Comparison of ENCODE assay signal across 9 cellular contexts in genomic region chr17:43905985-43906852, GRCh38. TPM values are rescaled to one million over a fixed set of nuclear protein-coding genes. Genes with fewer than 3 reads are reported as not detected.
A peak's percentile ranks its signal among the peaks of the same experiment; 100 is the strongest.
DNase-seq lines count a peak whose midpoint lies in the region; ATAC-seq and TF ChIP-seq lines count a peak whose summit lies in the region.
"Had no signal": no experiment of that assay in that cellular context is flagged by ENCODE, and none has a peak within 500 bp of the region (broad histone marks: within the 10 kb centered on the region; RNA-seq: fewer than 3 reads in every experiment).

No MANE protein-coding gene starts in this region.

- no peak for TF ChIP-seq CTCF in fibroblast of mammary gland (conservative IDR thresholded peaks at IDR 0.05; ENCODE audit: control insufficient read depth, insufficient read depth, low read depth, low read length)
- TF ChIP-seq CTCF in transverse colon (IDR thresholded peaks at IDR 0.05): no peak

- TF ChIP-seq EP300 in transverse colon (IDR thresholded peaks at IDR 0.05; ENCODE audit: low read depth): no peak

- peaks cover 22% of the 10 kb centered on the region for H3K27me3 ChIP-seq in CD4-positive, CD25-positive, alpha-beta regulatory T cell (ENCODE audit: control insufficient read depth, insufficient read depth, low read length)
- H3K27me3 ChIP-seq in muscle layer of duodenum (ENCODE audit: low read depth, low read length) (peaks cover 22% of the 10 kb centered on the region), transverse colon (peaks cover 66% of the 10 kb centered on the region)

- intact Hi-C loops in transverse colon (cut with DNase I; ENCODE audit: low total_unique reads): no loop called here

- H3K9me3 ChIP-seq in CD4-positive, CD25-positive, alpha-beta regulatory T cell (ENCODE audit: control insufficient read depth in 2 of 2, low read length in 2 of 2): no peaks in the 10 kb centered on the region
- H3K9me3 ChIP-seq in muscle layer of duodenum (ENCODE audit: control insufficient read depth in 1 of 2, low read length in 2 of 2): no peaks in the 10 kb centered on the region
- no peaks in the 10 kb centered on the region for H3K9me3 ChIP-seq in transverse colon

- peak overlapping the region in 2 of 3 donors; percentile 90 to 95 for H3K27ac Mint-ChIP-seq in CD4-positive, CD25-positive, alpha-beta regulatory T cell
- H3K27ac Mint-ChIP-seq in activated T-cell treated with anti-CD3 and anti-CD28 coated beads, Interleukin-2, amount 50 U/mL, for 72 hours: no peak overlapping the region

- H3K27ac ChIP-seq in CD4-positive, CD25-positive, alpha-beta regulatory T cell (ENCODE audit: insufficient read depth, low read length, poor library complexity, severe bottlenecking): no peak overlapping the region
- H3K27ac ChIP-seq in muscle layer of duodenum (ENCODE audit: low read length): no peak overlapping the region
- H3K27ac ChIP-seq in transverse colon: peak overlapping the region; percentile 84 to 94 (median 85)

- peaks cover 0 to 29% (median 15%) of the 10 kb centered on the region in 4 donors for H3K4me1 Mint-ChIP-seq in CD4-positive, CD25-positive, alpha-beta regulatory T cell
- H3K4me1 Mint-ChIP-seq in activated T-cell treated with anti-CD3 and anti-CD28 coated beads, Interleukin-2, amount 50 U/mL, for 72 hours (ENCODE audit: low read depth): peaks cover 11% of the 10 kb centered on the region

- peak in 1 of 3 donors; percentile 34 for DNase-seq in CD4-positive, CD25-positive, alpha-beta regulatory T cell
- DNase-seq in M059J (ENCODE audit: low read depth): peak; percentile 46
- DNase-seq in activated T-cell treated with anti-CD3 and anti-CD28 coated beads, Interleukin-2, amount 50 U/mL, for 72 hours: peak; percentile 67 to 69
- peak; percentile 38 for DNase-seq in fibroblast of mammary gland (ENCODE audit: low read depth)
- DNase-seq in transverse colon: peak; percentile 62
- DNase-seq in SKM-1 (lab: John Stamatoyannopoulos, UW; ENCODE audit: unreplicated experiment): no peak

- H3K4me3 ChIP-seq in CD4-positive, CD25-positive, alpha-beta regulatory T cell (ENCODE audit: low read depth, low read length): no peak overlapping the region
- H3K4me3 ChIP-seq in fibroblast of mammary gland (ENCODE audit: control insufficient read depth, low read depth, low read length) (peak overlapping the region; percentile 50), muscle layer of duodenum (ENCODE audit: low read depth in 1 of 2, low read length in 2 of 2) (peak overlapping the region; percentile 68 to 84), transverse colon (peak overlapping the region; percentile 28 to 60 (median 48))

- H3K4me1 ChIP-seq in CD4-positive, CD25-positive, alpha-beta regulatory T cell (ENCODE audit: control insufficient read depth, insufficient read depth, low read length, poor library complexity, severe bottlenecking): peaks cover 25% of the 10 kb centered on the region
- H3K4me1 ChIP-seq in muscle layer of duodenum (ENCODE audit: control insufficient read depth in 1 of 2, insufficient read depth in 2 of 2, low read length in 2 of 2): peaks cover 0 to 22% of the 10 kb centered on the region in 2 donors
- H3K4me1 ChIP-seq in transverse colon: peaks cover 12 to 36% (median 26%) of the 10 kb centered on the region in 4 donors

- in situ Hi-C loops in transverse colon (cut with MboI; ENCODE audit: low pct_ligation_motif_present in 1 of 4, low pct_unique_long_range_greater_than_20kb in 1 of 4, low sequenced_read_pairs in 3 of 4): no loop called here

- H3K9me3 Mint-ChIP-seq in CD4-positive, CD25-positive, alpha-beta regulatory T cell: no peaks in the 10 kb centered on the region
- no peaks in the 10 kb centered on the region for H3K9me3 Mint-ChIP-seq in activated T-cell treated with anti-CD3 and anti-CD28 coated beads, Interleukin-2, amount 50 U/mL, for 72 hours

- H3K27me3 Mint-ChIP-seq in CD4-positive, CD25-positive, alpha-beta regulatory T cell: peaks cover 72% of the 10 kb centered on the region
- peaks cover 33% of the 10 kb centered on the region for H3K27me3 Mint-ChIP-seq in activated T-cell treated with anti-CD3 and anti-CD28 coated beads, Interleukin-2, amount 50 U/mL, for 72 hours (ENCODE audit: low read depth)

- H3K4me3 Mint-ChIP-seq in CD4-positive, CD25-positive, alpha-beta regulatory T cell: peak overlapping the region; percentile 74 to 88 (median 85)
- peak overlapping the region; percentile 84 to 88 for H3K4me3 Mint-ChIP-seq in activated T-cell treated with anti-CD3 and anti-CD28 coated beads, Interleukin-2, amount 50 U/mL, for 72 hours

- H3K36me3 ChIP-seq in CD4-positive, CD25-positive, alpha-beta regulatory T cell (ENCODE audit: control insufficient read depth, insufficient read depth, low read length): no peaks in the 10 kb centered on the region
- no peaks in the 10 kb centered on the region for H3K36me3 ChIP-seq in muscle layer of duodenum (ENCODE audit: control insufficient read depth in 1 of 2, insufficient read depth in 2 of 2, low read length in 2 of 2)
- no peaks in the 10 kb centered on the region for H3K36me3 ChIP-seq in transverse colon

- peak; percentile 19 to 39 for ATAC-seq in CD4-positive, CD25-positive, alpha-beta regulatory T cell (ENCODE audit: low read depth in 2 of 2)
- ATAC-seq in activated T-cell treated with anti-CD3 and anti-CD28 coated beads, Interleukin-2, amount 50 U/mL, for 72 hours (replicated peaks in 1 of 2): peak; percentile 58 to 70
- no peak for ATAC-seq in GM19023 (IDR thresholded peaks at IDR 0.05; ENCODE audit: unreplicated experiment)

- TF ChIP-seq POLR2A in transverse colon (IDR thresholded peaks at IDR 0.05): no peak

- WGBS in transverse colon (ENCODE audit: low coverage in 1 of 2), 2 donors: 9% methylated on average over 32 of the region's 37 CpGs; no CpG with 5 or more reads in 1 of the 2 donors

- H3K36me3 Mint-ChIP-seq in CD4-positive, CD25-positive, alpha-beta regulatory T cell: no peaks in the 10 kb centered on the region
- H3K36me3 Mint-ChIP-seq in activated T-cell treated with anti-CD3 and anti-CD28 coated beads, Interleukin-2, amount 50 U/mL, for 72 hours (ENCODE audit: insufficient read depth in 2 of 2): no peaks in the 10 kb centered on the region

RNA-seq across cellular contexts. Expression of gene MPP2, which starts 1.1 kb away (rescaled TPM):
- 1.6 TPM for total RNA-seq in CD4-positive, CD25-positive, alpha-beta regulatory T cell
- polyA plus RNA-seq in CD4-positive, CD25-positive, alpha-beta regulatory T cell: under 1 TPM in 1 of 4 donors, not detected in 3; 0.47 TPM
- 2.5 and 4.4 TPM in 2 replicates for total RNA-seq in M059J (2014; rRNA removed; shearing (Covaris generic))
- 1 to 10 TPM; 4.0 to 4.1 TPM for total RNA-seq in activated T-cell treated with anti-CD3 and anti-CD28 coated beads, Interleukin-2, amount 50 U/mL, for 72 hours
- total RNA-seq in transverse colon: 1 to 10 TPM; 3.4 to 4.9 (median 4.2) TPM

RNA-seq across cellular contexts. Expression of gene PPY, which starts 36.1 kb away (rescaled TPM):
- not detected for total RNA-seq in CD4-positive, CD25-positive, alpha-beta regulatory T cell
- polyA plus RNA-seq in CD4-positive, CD25-positive, alpha-beta regulatory T cell: not detected
- total RNA-seq in M059J (2014; rRNA removed; shearing (Covaris generic)): not detected in 2 replicates
- not detected for total RNA-seq in activated T-cell treated with anti-CD3 and anti-CD28 coated beads, Interleukin-2, amount 50 U/mL, for 72 hours
- not detected for total RNA-seq in transverse colon
- total RNA-seq: pulmonary artery endothelial cell had no signal

RNA-seq across cellular contexts. Expression of gene PYY, which starts 47.5 kb away (rescaled TPM):
- total RNA-seq in CD4-positive, CD25-positive, alpha-beta regulatory T cell: not detected
- polyA plus RNA-seq in CD4-positive, CD25-positive, alpha-beta regulatory T cell: not detected
- total RNA-seq in M059J (2014; rRNA removed; shearing (Covaris generic)): not detected in 2 replicates
- not detected for total RNA-seq in activated T-cell treated with anti-CD3 and anti-CD28 coated beads, Interleukin-2, amount 50 U/mL, for 72 hours
- 10 to 100 TPM in 3 of 4 donors, not detected in 1; 27.7 to 89.2 (median 52.1) TPM for total RNA-seq in transverse colon
- total RNA-seq: pulmonary artery endothelial cell had no signal

RNA-seq across cellular contexts. Expression of gene CD300LG, which starts 59.2 kb away (rescaled TPM):
- not detected for total RNA-seq in CD4-positive, CD25-positive, alpha-beta regulatory T cell
- not detected for polyA plus RNA-seq in CD4-positive, CD25-positive, alpha-beta regulatory T cell
- not detected in 2 replicates for total RNA-seq in M059J (2014; rRNA removed; shearing (Covaris generic))
- not detected for total RNA-seq in activated T-cell treated with anti-CD3 and anti-CD28 coated beads, Interleukin-2, amount 50 U/mL, for 72 hours
- 10 to 100 TPM in 1 of 4 donors, 1 to 10 TPM in 1, under 1 TPM in 1, not detected in 1; 0.55 to 44.5 (median 1.4) TPM for total RNA-seq in transverse colon
- total RNA-seq: pulmonary artery endothelial cell had no signal

Comparison
In these comparisons a context has a peak if more than half of its experiments do, and no peak if none do; other contexts are left out.
1. H3K27ac ChIP-seq: peak in transverse colon (4 of 4); none in CD4-positive, CD25-positive, alpha-beta regulatory T cell (single experiment) and muscle layer of duodenum (single experiment).